Comparison of ENCODE assay signal across 9 cellular contexts in the genomic region with DNA sequence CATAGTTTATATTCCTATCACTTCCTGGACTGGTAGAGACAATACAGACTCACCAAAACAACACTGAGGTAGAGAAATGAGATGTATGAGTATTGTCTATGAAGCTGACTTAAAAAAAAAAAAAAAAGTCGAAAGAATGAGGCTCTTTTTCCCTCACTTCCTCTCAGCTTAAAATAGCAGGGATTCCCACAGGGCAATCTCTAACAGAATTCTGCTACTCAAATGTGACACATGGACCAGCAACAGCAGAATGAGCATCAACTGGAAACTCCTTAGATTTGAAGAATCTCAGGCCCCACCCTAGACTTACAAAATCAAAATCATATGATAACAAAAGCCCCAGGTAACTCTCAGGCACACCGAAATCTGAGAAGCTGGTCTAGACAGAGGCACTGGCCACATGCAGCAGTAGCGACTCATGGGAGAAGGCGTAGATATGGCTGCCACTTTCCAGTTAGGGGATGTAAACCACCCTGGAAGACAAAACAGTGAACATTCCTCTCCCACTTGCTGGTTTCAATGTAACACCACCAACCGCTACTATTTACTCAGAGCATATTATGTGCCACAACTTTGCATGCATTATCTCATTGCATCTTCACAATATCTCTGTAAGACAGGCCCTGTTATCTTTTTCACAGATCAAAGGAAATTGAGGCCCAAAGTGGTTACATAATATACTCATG.
DNase-seq lines count a peak whose midpoint lies in the region.
"Had no signal": no experiment of that assay in that cellular context is flagged by ENCODE, and none has a peak within 500 bp of the region (broad histone marks: within the 10 kb centered on the region; RNA-seq: fewer than 3 reads in every experiment).

No MANE protein-coding gene starts in this region.

- no peak overlapping the region for H3K9ac ChIP-seq in trophoblast cell (ENCODE audit: low read length)

- H2AK5ac ChIP-seq in trophoblast cell (ENCODE audit: low read length) = no peak overlapping the region

- H4K8ac ChIP-seq in trophoblast cell (ENCODE audit: low read depth, low read length) = no peak overlapping the region

- H3K23ac ChIP-seq in trophoblast cell (ENCODE audit: low read length) = no peak overlapping the region

- H2BK120ac ChIP-seq in trophoblast cell (ENCODE audit: insufficient read depth, low read length, poor library complexity) = no peak overlapping the region

- H3K27ac Mint-ChIP-seq in activated CD4-positive, alpha-beta T cell treated with anti-CD3 and anti-CD28 coated beads, Interleukin-2, amount 10 ng/mL, durations not matched to agents 24 days and 14 days = peak overlapping the region; percentile 2
- no peak overlapping the region for H3K27ac Mint-ChIP-seq in activated CD4-positive, alpha-beta T cell treated with anti-CD3 and anti-CD28 coated beads, Interleukin-2, amount 10 ng/mL, durations not matched to agents 7 days and 5 days

- no CpG with 5 or more reads among the region's 5 CpGs for WGBS in trophoblast cell (ENCODE audit: extremely low coverage, insufficient coverage, insufficient read length)

- H3K4ac ChIP-seq in trophoblast cell (ENCODE audit: low read depth, low read length) = no peak overlapping the region

- peaks cover 13 to 20% of the 10 kb centered on the region in 2 experiments for H3K4me1 ChIP-seq in trophoblast cell (ENCODE audit: control insufficient read depth in 1 of 2, insufficient read depth in 2 of 2, low read length in 2 of 2)

- H2AFZ ChIP-seq in trophoblast cell (ENCODE audit: insufficient read depth, low read length, poor library complexity) = no peak overlapping the region

- H2BK5ac ChIP-seq in trophoblast cell (ENCODE audit: low read depth, low read length, poor library complexity) = no peak overlapping the region

- no peaks in the 10 kb centered on the region for H3K79me2 ChIP-seq in trophoblast cell (ENCODE audit: control insufficient read depth, insufficient read depth, low read length, poor library complexity)

- no peak overlapping the region for H4K12ac ChIP-seq in trophoblast cell (ENCODE audit: low read depth, low read length)

- H3K4me3 ChIP-seq in trophoblast cell (ENCODE audit: low read depth, low read length) = no peak overlapping the region

- peaks cover 2% of the 10 kb centered on the region in 2 experiments for H3K36me3 ChIP-seq in trophoblast cell (ENCODE audit: control insufficient read depth in 1 of 2, insufficient read depth in 2 of 2, low read length in 2 of 2)

- no peak for DNase-seq in activated CD4-positive, alpha-beta T cell treated with anti-CD3 and anti-CD28 coated beads, Interleukin-2, amount 10 ng/mL, durations not matched to agents 24 days and 14 days
- no peak for DNase-seq in activated CD4-positive, alpha-beta T cell treated with anti-CD3 and anti-CD28 coated beads, Interleukin-2, amount 10 ng/mL, durations not matched to agents 7 days and 5 days
- peak; percentile 72 for DNase-seq in M059J (ENCODE audit: low read depth)
- DNase-seq in cerebellum (ENCODE audit: low spot score) = peak; percentile 55
- peak; percentile 48 to 51 for DNase-seq in trophoblast cell
- DNase-seq in medulla oblongata (ENCODE audit: extremely low spot score) = no peak
- no peak for DNase-seq in NCI-H510A (lab: John Stamatoyannopoulos, UW)
- DNase-seq in NCI-H2081 treated with DMSO at 0.1 percent for 48 hours (lab: John Stamatoyannopoulos, UW) = no peak
- DNase-seq: RPMI8226 had no signal

- no peaks in the 10 kb centered on the region for H3K27me3 ChIP-seq in trophoblast cell (ENCODE audit: insufficient read depth, low read length)

- H3K14ac ChIP-seq in trophoblast cell (ENCODE audit: low read length) = no peak overlapping the region

- CTCF ChIA-PET in activated CD4-positive, alpha-beta T cell treated with anti-CD3 and anti-CD28 coated beads, Interleukin-2, amount 10 ng/mL, durations not matched to agents 7 days and 5 days (lab: Charles Lee) = interaction anchor here (0.6 to 1.2 kb wide), 4 partner anchors 11 to 122 kb away, joined by 3 to 5 read pairs (median 3); no protein-coding TSS in a partner anchor

- H3K9me3 ChIP-seq in trophoblast cell (ENCODE audit: insufficient read depth, low read depth, low read length) = no peaks in the 10 kb centered on the region

- H3K4me2 ChIP-seq in trophoblast cell (ENCODE audit: low read length) = no peak overlapping the region

- no peaks in the 10 kb centered on the region for H3K9me3 Mint-ChIP-seq in activated CD4-positive, alpha-beta T cell treated with anti-CD3 and anti-CD28 coated beads, Interleukin-2, amount 10 ng/mL, durations not matched to agents 24 days and 14 days
- H3K9me3 Mint-ChIP-seq in activated CD4-positive, alpha-beta T cell treated with anti-CD3 and anti-CD28 coated beads, Interleukin-2, amount 10 ng/mL, durations not matched to agents 7 days and 5 days = no peaks in the 10 kb centered on the region

- peaks cover 15% of the 10 kb centered on the region for H3K27me3 Mint-ChIP-seq in activated CD4-positive, alpha-beta T cell treated with anti-CD3 and anti-CD28 coated beads, Interleukin-2, amount 10 ng/mL, durations not matched to agents 24 days and 14 days
- peaks cover 12% of the 10 kb centered on the region for H3K27me3 Mint-ChIP-seq in activated CD4-positive, alpha-beta T cell treated with anti-CD3 and anti-CD28 coated beads, Interleukin-2, amount 10 ng/mL, durations not matched to agents 7 days and 5 days

- no peak overlapping the region for H2BK12ac ChIP-seq in trophoblast cell (ENCODE audit: low read length)

- H3K18ac ChIP-seq in trophoblast cell (ENCODE audit: low read length) = no peak overlapping the region

- no peak overlapping the region for H3K27ac ChIP-seq in trophoblast cell (ENCODE audit: low read depth, low read length)

- H3K4me1 Mint-ChIP-seq in activated CD4-positive, alpha-beta T cell treated with anti-CD3 and anti-CD28 coated beads, Interleukin-2, amount 10 ng/mL, durations not matched to agents 24 days and 14 days = peaks cover 9% of the 10 kb centered on the region
- peaks cover 13% of the 10 kb centered on the region for H3K4me1 Mint-ChIP-seq in activated CD4-positive, alpha-beta T cell treated with anti-CD3 and anti-CD28 coated beads, Interleukin-2, amount 10 ng/mL, durations not matched to agents 7 days and 5 days

- no peaks in the 10 kb centered on the region for H3K36me3 Mint-ChIP-seq in activated CD4-positive, alpha-beta T cell treated with anti-CD3 and anti-CD28 coated beads, Interleukin-2, amount 10 ng/mL, durations not matched to agents 24 days and 14 days (ENCODE audit: low read depth)
- no peaks in the 10 kb centered on the region for H3K36me3 Mint-ChIP-seq in activated CD4-positive, alpha-beta T cell treated with anti-CD3 and anti-CD28 coated beads, Interleukin-2, amount 10 ng/mL, durations not matched to agents 7 days and 5 days (ENCODE audit: low read depth)

- H3K4me3 Mint-ChIP-seq in activated CD4-positive, alpha-beta T cell treated with anti-CD3 and anti-CD28 coated beads, Interleukin-2, amount 10 ng/mL, durations not matched to agents 24 days and 14 days = no peak overlapping the region
- H3K4me3 Mint-ChIP-seq in activated CD4-positive, alpha-beta T cell treated with anti-CD3 and anti-CD28 coated beads, Interleukin-2, amount 10 ng/mL, durations not matched to agents 7 days and 5 days = no peak overlapping the region

- intact Hi-C loops in activated CD4-positive, alpha-beta T cell treated with anti-CD3 and anti-CD28 coated beads, Interleukin-2, amount 10 ng/mL, durations not matched to agents 24 days and 14 days (cut with micrococcal nuclease) = no loop called here

- no peak overlapping the region for H4K91ac ChIP-seq in trophoblast cell (ENCODE audit: low read depth, low read length)

- POLR2A ChIA-PET in activated CD4-positive, alpha-beta T cell treated with anti-CD3 and anti-CD28 coated beads, Interleukin-2, amount 10 ng/mL, durations not matched to agents 7 days and 5 days (lab: Charles Lee) = no interaction called here

- H3K79me1 ChIP-seq in trophoblast cell (ENCODE audit: low read length) = no peaks in the 10 kb centered on the region

Comparison
In these comparisons a context has a peak if more than half of its experiments do, and no peak if none do; other contexts are left out.
1. DNase-seq: peak in M059J (single experiment), cerebellum (single experiment) and trophoblast cell (2 of 2); none in activated CD4-positive, alpha-beta T cell treated with anti-CD3 and anti-CD28 coated beads, Interleukin-2, amount 10 ng/mL, durations not matched to agents 24 days and 14 days (single experiment), activated CD4-positive, alpha-beta T cell treated with anti-CD3 and anti-CD28 coated beads, Interleukin-2, amount 10 ng/mL, durations not matched to agents 7 days and 5 days (single experiment), medulla oblongata (single experiment), NCI-H510A (single experiment) and NCI-H2081 treated with DMSO at 0.1 percent for 48 hours (single experiment).